In genomic region chr12:76942276-76942675, GRCh38 we compare ENCODE assay signal across 21 cellular contexts.
A peak's percentile ranks its signal among the peaks of the same experiment; 100 is the strongest.
DNase-seq lines count a peak whose midpoint lies in the region; ATAC-seq and TF ChIP-seq lines count a peak whose summit lies in the region.
"Had no signal": no experiment of that assay in that cellular context is flagged by ENCODE, and none has a peak within 500 bp of the region (broad histone marks: within the 10 kb centered on the region; RNA-seq: fewer than 3 reads in every experiment).

No MANE protein-coding gene starts in this region.

- H3K4me3 ChIP-seq in kidney epithelial cell (ENCODE audit: low read depth, low read length) = no peak overlapping the region
- H3K4me3 ChIP-seq: body of pancreas, SJCRH30, thoracic aorta had no signal

- H3K27ac Mint-ChIP-seq in brain = peak overlapping the region in 3 of 5 experiments; percentile 5 to 78 (median 58)
- H3K27ac Mint-ChIP-seq in activated naive CD8-positive, alpha-beta T cell treated with anti-CD3 and anti-CD28 coated beads, Interleukin-2, amount 50 U/mL, for 24 hours = no peak overlapping the region
- H3K27ac Mint-ChIP-seq: activated CD8-positive, alpha-beta T cell treated with anti-CD3 and anti-CD28 coated beads, Interleukin-2, amount 10 ng/mL, durations not matched to agents 7 days and 5 days; activated naive CD4-positive, alpha-beta T cell treated with anti-CD3 and anti-CD28 coated beads, Interleukin-2, amount 10 ng/mL, durations not matched to agents 7 days and 5 days; activated T-cell treated with anti-CD3 and anti-CD28 coated beads, Interleukin-2, amount 50 U/mL, for 24 hours; H9; T-helper 2 cell treated with Interferon-gamma antibody and Interleukin-4, amounts not matched to agents 5 μg/mL and 100 μg/mL, for 36 hours had no signal

- peaks cover 0 to 6% (median 0%) of the 10 kb centered on the region in 5 experiments for H3K9me3 Mint-ChIP-seq in brain
- H3K9me3 Mint-ChIP-seq in activated naive CD8-positive, alpha-beta T cell treated with anti-CD3 and anti-CD28 coated beads, Interleukin-2, amount 50 U/mL, for 24 hours = no peaks in the 10 kb centered on the region
- H3K9me3 Mint-ChIP-seq: activated naive CD4-positive, alpha-beta T cell treated with anti-CD3 and anti-CD28 coated beads, Interleukin-2, amount 10 ng/mL, durations not matched to agents 7 days and 5 days; activated T-cell treated with anti-CD3 and anti-CD28 coated beads, Interleukin-2, amount 50 U/mL, for 24 hours; H9; T-helper 2 cell treated with Interferon-gamma antibody and Interleukin-4, amounts not matched to agents 5 μg/mL and 100 μg/mL, for 36 hours had no signal

- H3K36me3 ChIP-seq in kidney epithelial cell (ENCODE audit: control insufficient read depth, insufficient read depth, low read length) = no peaks in the 10 kb centered on the region
- H3K36me3 ChIP-seq: SJCRH30, thoracic aorta had no signal

- TF ChIP-seq CTCF in brain (conservative IDR thresholded peaks at IDR 0.05) (no peak), kidney epithelial cell (IDR thresholded peaks at IDR 0.05; ENCODE audit: insufficient read depth, low read length, poor library complexity, severe bottlenecking) (no peak)

- H3K4me3 Mint-ChIP-seq in brain = no peak overlapping the region
- no peak overlapping the region for H3K4me3 Mint-ChIP-seq in activated naive CD8-positive, alpha-beta T cell treated with anti-CD3 and anti-CD28 coated beads, Interleukin-2, amount 50 U/mL, for 24 hours
- H3K4me3 Mint-ChIP-seq: activated CD8-positive, alpha-beta T cell treated with anti-CD3 and anti-CD28 coated beads, Interleukin-2, amount 10 ng/mL, durations not matched to agents 7 days and 5 days; activated naive CD4-positive, alpha-beta T cell treated with anti-CD3 and anti-CD28 coated beads, Interleukin-2, amount 10 ng/mL, durations not matched to agents 7 days and 5 days; activated T-cell treated with anti-CD3 and anti-CD28 coated beads, Interleukin-2, amount 50 U/mL, for 24 hours; H9; T-helper 2 cell treated with Interferon-gamma antibody and Interleukin-4, amounts not matched to agents 5 μg/mL and 100 μg/mL, for 36 hours had no signal

- peaks cover 17% of the 10 kb centered on the region for H3K4me1 Mint-ChIP-seq in brain
- H3K4me1 Mint-ChIP-seq in activated naive CD8-positive, alpha-beta T cell treated with anti-CD3 and anti-CD28 coated beads, Interleukin-2, amount 50 U/mL, for 24 hours = no peaks in the 10 kb centered on the region
- H3K4me1 Mint-ChIP-seq: activated naive CD4-positive, alpha-beta T cell treated with anti-CD3 and anti-CD28 coated beads, Interleukin-2, amount 10 ng/mL, durations not matched to agents 7 days and 5 days had no signal

- no peaks in the 10 kb centered on the region for H3K36me3 Mint-ChIP-seq in brain
- H3K36me3 Mint-ChIP-seq in activated naive CD8-positive, alpha-beta T cell treated with anti-CD3 and anti-CD28 coated beads, Interleukin-2, amount 50 U/mL, for 24 hours (ENCODE audit: low read depth) = no peaks in the 10 kb centered on the region
- H3K36me3 Mint-ChIP-seq: activated naive CD4-positive, alpha-beta T cell treated with anti-CD3 and anti-CD28 coated beads, Interleukin-2, amount 10 ng/mL, durations not matched to agents 7 days and 5 days had no signal

- H3K27me3 ChIP-seq in kidney epithelial cell (ENCODE audit: control insufficient read depth, insufficient read depth, low read length) = no peaks in the 10 kb centered on the region
- H3K27me3 ChIP-seq: body of pancreas, SJCRH30 had no signal

- ATAC-seq in GM21737 (IDR thresholded peaks at IDR 0.05; ENCODE audit: unreplicated experiment) = no peak
- ATAC-seq in activated naive CD8-positive, alpha-beta T cell treated with anti-CD3 and anti-CD28 coated beads, Interleukin-2, amount 50 U/mL, for 24 hours = no peak
- ATAC-seq: activated CD8-positive, alpha-beta T cell treated with anti-CD3 and anti-CD28 coated beads, Interleukin-2, amount 10 ng/mL, durations not matched to agents 7 days and 5 days; body of pancreas; left ventricle myocardium superior had no signal

- DNase-seq in AG08396 (ENCODE audit: low spot score) = peak; percentile 23
- DNase-seq in HS-5 (ENCODE audit: low read depth) = peak; percentile 44
- DNase-seq in kidney epithelial cell (ENCODE audit: low read depth) = peak; percentile 28
- DNase-seq in occipital lobe (lab: John Stamatoyannopoulos, UW) = no peak
- DNase-seq in activated naive CD8-positive, alpha-beta T cell treated with anti-CD3 and anti-CD28 coated beads, Interleukin-2, amount 50 U/mL, for 24 hours = no peak
- no peak for DNase-seq in NCI-H2171 treated with DMSO at 0.1 percent for 48 hours (lab: John Stamatoyannopoulos, UW)
- DNase-seq: activated CD4-positive, CD25-positive, alpha-beta regulatory T cell; activated CD8-positive, alpha-beta T cell treated with anti-CD3 and anti-CD28 coated beads, Interleukin-2, amount 10 ng/mL, durations not matched to agents 7 days and 5 days; activated naive CD4-positive, alpha-beta T cell treated with anti-CD3 and anti-CD28 coated beads, Interleukin-2, amount 10 ng/mL, durations not matched to agents 7 days and 5 days; activated T-cell treated with anti-CD3 and anti-CD28 coated beads, Interleukin-2, amount 50 U/mL, for 24 hours; AML-193; body of pancreas; H9; left ventricle myocardium superior; NCI-H345; SJCRH30; stimulated activated CD4-positive, alpha-beta T cell treated with anti-CD3 and anti-CD28 coated beads, Interleukin-15, amount 100 ng/mL, for 24 hours had no signal

- H3K27me3 Mint-ChIP-seq in brain = no peaks in the 10 kb centered on the region
- no peaks in the 10 kb centered on the region for H3K27me3 Mint-ChIP-seq in activated naive CD8-positive, alpha-beta T cell treated with anti-CD3 and anti-CD28 coated beads, Interleukin-2, amount 50 U/mL, for 24 hours
- H3K27me3 Mint-ChIP-seq: activated naive CD4-positive, alpha-beta T cell treated with anti-CD3 and anti-CD28 coated beads, Interleukin-2, amount 10 ng/mL, durations not matched to agents 7 days and 5 days had no signal

Comparison
In these comparisons a context has a peak if more than half of its experiments do, and no peak if none do; other contexts are left out.
1. DNase-seq: peak in AG08396 (single experiment), HS-5 (single experiment) and kidney epithelial cell (single experiment); none in occipital lobe (single experiment), activated naive CD8-positive, alpha-beta T cell treated with anti-CD3 and anti-CD28 coated beads, Interleukin-2, amount 50 U/mL, for 24 hours (single experiment) and NCI-H2171 treated with DMSO at 0.1 percent for 48 hours (single experiment).